Comparison of ENCODE assay signal across 15 cellular contexts in the genomic region with DNA sequence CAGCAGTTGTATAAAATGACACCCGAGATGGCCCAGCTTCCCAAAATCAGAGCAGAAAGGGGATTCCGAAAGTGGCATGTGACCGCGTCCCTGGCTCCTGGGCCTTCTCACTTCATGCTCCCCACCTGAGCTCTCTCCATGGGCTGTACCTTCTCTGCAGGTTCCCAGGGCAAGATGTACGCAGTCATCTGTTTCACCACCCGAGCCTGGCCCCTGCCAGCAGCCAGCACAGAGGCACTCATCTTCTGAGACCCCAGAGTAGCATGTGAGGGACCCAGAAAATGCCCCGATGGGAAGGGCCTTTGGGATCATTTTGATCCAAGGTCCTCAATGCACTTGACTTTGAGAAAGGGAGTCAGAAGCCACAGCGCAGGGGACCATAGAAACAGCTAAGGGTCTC.
"Had no signal": no experiment of that assay in that cellular context is flagged by ENCODE, and none has a peak within 500 bp of the region (broad histone marks: within the 10 kb centered on the region; RNA-seq: fewer than 3 reads in every experiment).

No MANE protein-coding gene starts in this region.

- H3K27ac ChIP-seq: colonic mucosa, neutrophil, tibial artery, upper lobe of left lung, uterus had no signal

- H3K36me3 ChIP-seq: colonic mucosa, heart left ventricle, neutrophil, sigmoid colon, tibial artery, upper lobe of left lung, uterus had no signal

- H3K27me3 ChIP-seq: colonic mucosa, heart left ventricle, sigmoid colon, upper lobe of left lung, uterus had no signal

- H3K4me3 ChIP-seq: colonic mucosa, heart left ventricle, lung, sigmoid colon, tibial artery, upper lobe of left lung, uterus had no signal

- DNase-seq: colonic mucosa; effector CD4-positive, alpha-beta T cell; foreskin melanocyte; mesenchymal stem cell; small intestine; stimulated activated CD4-positive, alpha-beta T cell treated with anti-CD3 and anti-CD28 coated beads, Interleukin-12 subunit alpha, Interleukin-12 subunit beta, amount 100 ng/mL, for 4 hours; stimulated activated naive CD4-positive, alpha-beta T cell treated with Interleukin-2 at 50 U/mL for 16 hours; tibial artery; upper lobe of left lung; uterus had no signal

- H3K9me3 ChIP-seq: colonic mucosa, neutrophil, sigmoid colon, tibial artery, upper lobe of left lung, uterus had no signal

- H3K4me1 ChIP-seq: colonic mucosa, upper lobe of left lung, uterus had no signal

- ATAC-seq: left colon had no signal
